Comparison of ENCODE assay signal across 8 cellular contexts in genomic region chr2:214808961-214809750, GRCh38. TPM values are rescaled to one million over a fixed set of nuclear protein-coding genes. Genes with fewer than 3 reads are reported as not detected.
A peak's percentile ranks its signal among the peaks of the same experiment; 100 is the strongest.
DNase-seq lines count a peak whose midpoint lies in the region; ATAC-seq and TF ChIP-seq lines count a peak whose summit lies in the region.

Gene BARD1, minus strand, starts transcription at chr2:214809683. Its CDS starts 114 bp downstream, at chr2:214809569.

- peak within 1 kb of the TSS; percentile 91 to 92 for H3K27ac Mint-ChIP-seq in natural killer cell
- H3K27ac Mint-ChIP-seq in stimulated activated naive CD8-positive, alpha-beta T cell treated with anti-CD3 and anti-CD28 coated beads, Interleukin-15, amount 100 ng/mL, for 72 hours: peak within 1 kb of the TSS; percentile 94 to 97

- peak within 1 kb of the TSS; percentile 98 for H3K4me3 Mint-ChIP-seq in natural killer cell
- peak within 1 kb of the TSS; percentile 95 to 97 for H3K4me3 Mint-ChIP-seq in stimulated activated naive CD8-positive, alpha-beta T cell treated with anti-CD3 and anti-CD28 coated beads, Interleukin-15, amount 100 ng/mL, for 72 hours

- DNase-seq in NOMO-1 treated with DMSO at 0.1 percent for 48 hours (lab: John Stamatoyannopoulos, UW; ENCODE audit: unreplicated experiment) (peak; percentile 72), activated T-cell treated with anti-CD3 and anti-CD28 coated beads for 48 hours (ENCODE audit: low read depth) (peak; percentile 44), esophagus squamous epithelium (lab: John Stamatoyannopoulos, UW) (peak; percentile 7), natural killer cell (peak; percentile 52)
- peak; percentile 74 to 77 for DNase-seq in stimulated activated naive CD8-positive, alpha-beta T cell treated with anti-CD3 and anti-CD28 coated beads, Interleukin-15, amount 100 ng/mL, for 72 hours

- H3K4me2 ChIP-seq in BLaER1: peak within 1 kb of the TSS; percentile 90

- intact Hi-C loops in esophagus squamous epithelium (cut with DNase I) (no loop called here), natural killer cell (cut with micrococcal nuclease) (loop anchor here (5.0 kb wide), 1 partner anchor 1527 kb away; the partner anchor contains the start of gene SPAG16)

- H3K9ac ChIP-seq in BLaER1: peak within 1 kb of the TSS; percentile 90

- ATAC-seq in GM19035 (IDR thresholded peaks at IDR 0.05; ENCODE audit: unreplicated experiment): peak; percentile 31
- peak; percentile 20 for ATAC-seq in HG03280 (IDR thresholded peaks at IDR 0.05; ENCODE audit: unreplicated experiment)
- peak; percentile 16 to 40 (median 30) for ATAC-seq in natural killer cell
- peak; percentile 59 for ATAC-seq in stimulated activated naive CD8-positive, alpha-beta T cell treated with anti-CD3 and anti-CD28 coated beads, Interleukin-15, amount 100 ng/mL, for 72 hours

- peak within 1 kb of the TSS; percentile 90 for H3K4me3 ChIP-seq in BLaER1
- H3K4me3 ChIP-seq in esophagus squamous epithelium: peak within 1 kb of the TSS; percentile 58 to 95 (median 80)

- H4K20me1 ChIP-seq in BLaER1: peaks cover 46% of the 10 kb centered on the region

- H3K36me3 ChIP-seq in BLaER1 (peaks cover 19% of the 10 kb centered on the region), esophagus squamous epithelium (no peaks in the 10 kb centered on the region)

- 0% methylated on average over 6 to 22 of the region's 76 CpGs for WGBS in esophagus squamous epithelium, 2 donors

- H3K27me3 ChIP-seq in BLaER1: no peaks in the 10 kb centered on the region
- H3K27me3 ChIP-seq in esophagus squamous epithelium: no peaks in the 10 kb centered on the region

- H3K9me3 Mint-ChIP-seq in natural killer cell: no peaks in the 10 kb centered on the region
- H3K9me3 Mint-ChIP-seq in stimulated activated naive CD8-positive, alpha-beta T cell treated with anti-CD3 and anti-CD28 coated beads, Interleukin-15, amount 100 ng/mL, for 72 hours: no peaks in the 10 kb centered on the region

- TF ChIP-seq POLR2A in esophagus squamous epithelium (IDR thresholded peaks at IDR 0.05): peak in 2 of 4 donors; percentile 11 to 61

- H3K36me3 Mint-ChIP-seq in natural killer cell: no peaks in the 10 kb centered on the region

- H3K27me3 Mint-ChIP-seq in natural killer cell (ENCODE audit: low read depth in 2 of 2): peaks cover 0 to 6% of the 10 kb centered on the region in 2 donors
- H3K27me3 Mint-ChIP-seq in stimulated activated naive CD8-positive, alpha-beta T cell treated with anti-CD3 and anti-CD28 coated beads, Interleukin-15, amount 100 ng/mL, for 72 hours: peaks cover 23% of the 10 kb centered on the region

- H3K4me1 ChIP-seq in BLaER1 (peaks cover 34% of the 10 kb centered on the region), esophagus squamous epithelium (peaks cover 0 to 45% (median 4%) of the 10 kb centered on the region in 3 donors)

- no peak for TF ChIP-seq CTCF in esophagus squamous epithelium (IDR thresholded peaks at IDR 0.05)
- TF ChIP-seq CTCF in natural killer cell (IDR thresholded peaks at IDR 0.05): no peak

- H3K4me1 Mint-ChIP-seq in natural killer cell: peaks cover 16 to 37% of the 10 kb centered on the region in 2 donors
- peaks cover 22% of the 10 kb centered on the region for H3K4me1 Mint-ChIP-seq in stimulated activated naive CD8-positive, alpha-beta T cell treated with anti-CD3 and anti-CD28 coated beads, Interleukin-15, amount 100 ng/mL, for 72 hours

- H3K27ac ChIP-seq in BLaER1 (peak within 1 kb of the TSS; percentile 93), esophagus squamous epithelium (peak within 1 kb of the TSS; percentile 93 to 98 (median 97))

- 0 out of 2 replicates have a peak, but pooled peaks cover 7% of the 10 kb centered on the region for H3K9me3 ChIP-seq in BLaER1
- no peaks in the 10 kb centered on the region for H3K9me3 ChIP-seq in esophagus squamous epithelium

RNA-seq across cellular contexts. Expression of gene BARD1, which starts in this region (rescaled TPM):
- total RNA-seq in esophagus squamous epithelium (10 to 100 TPM in 3 of 4 donors, 1 to 10 TPM in 1; 7.5 to 25.0 (median 17.7) TPM), natural killer cell (10 to 100 TPM; 11.5 to 16.5 (median 13.9) TPM)

Comparison
In these comparisons a context has a peak if more than half of its experiments do, and no peak if none do; other contexts are left out.
1. Peak in every context shown above with its lines: DNase-seq, ATAC-seq, H3K4me3 ChIP-seq and H3K27ac ChIP-seq.
2. DNase-seq: peak in every context shown above with its lines; median percentile 76 in stimulated activated naive CD8-positive, alpha-beta T cell treated with anti-CD3 and anti-CD28 coated beads, Interleukin-15, amount 100 ng/mL, for 72 hours; 72 in NOMO-1 treated with DMSO at 0.1 percent for 48 hours; 52 in natural killer cell; 44 in activated T-cell treated with anti-CD3 and anti-CD28 coated beads for 48 hours; 7 in esophagus squamous epithelium.